Comparison of ENCODE assay signal across 13 cellular contexts in the genomic region with DNA sequence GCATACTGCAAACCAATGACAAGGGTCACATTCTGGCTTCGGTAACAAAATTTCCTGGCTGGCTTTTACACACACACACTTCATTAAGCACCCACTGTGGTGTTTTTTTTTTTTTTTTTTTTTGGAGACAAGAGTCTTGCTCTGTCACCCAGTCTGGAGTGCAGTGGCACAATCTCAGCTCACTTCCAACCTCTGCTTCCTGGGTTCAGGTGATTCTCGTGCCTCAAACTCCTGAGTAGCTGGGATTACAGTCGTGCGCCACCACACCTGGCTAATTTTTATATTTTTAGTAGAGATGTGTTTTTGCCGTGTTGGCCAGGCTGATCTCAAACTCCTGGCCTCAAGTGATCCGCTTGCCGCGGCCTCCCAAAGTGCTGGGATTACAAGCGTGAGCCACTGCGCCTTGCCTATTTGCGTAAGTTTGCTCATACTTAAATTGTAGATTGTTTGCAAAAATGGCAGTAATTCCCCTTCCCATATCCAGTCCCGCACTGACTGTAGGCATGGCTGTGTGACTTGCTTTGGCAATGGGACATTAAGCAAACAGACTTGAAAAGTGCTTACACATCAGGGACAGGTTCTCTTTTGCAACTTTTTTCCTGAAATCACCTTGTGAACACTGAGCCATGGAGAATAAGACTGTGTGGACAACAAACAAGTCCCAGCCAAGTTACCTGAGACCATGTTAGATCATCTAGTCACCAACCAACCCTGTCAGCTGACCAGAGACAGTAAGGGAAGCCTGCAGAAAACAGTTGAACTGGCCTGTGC. TPM values are rescaled to one million over a fixed set of nuclear protein-coding genes. Genes with fewer than 3 reads are reported as not detected.
DNase-seq lines count a peak whose midpoint lies in the region; ATAC-seq, FAIRE-seq and TF ChIP-seq lines count a peak whose summit lies in the region.
"Had no signal": no experiment of that assay in that cellular context is flagged by ENCODE, and none has a peak within 500 bp of the region (broad histone marks: within the 10 kb centered on the region; RNA-seq: fewer than 3 reads in every experiment).

No MANE protein-coding gene starts in this region.

- H3K27ac ChIP-seq in endothelial cell of umbilical vein (ENCODE audit: insufficient read depth, low read depth, low read length) = no peak overlapping the region
- H3K27ac ChIP-seq: parathyroid adenoma had no signal

- no peaks in the 10 kb centered on the region for H3K9me1 ChIP-seq in endothelial cell of umbilical vein (replicated peaks; ENCODE audit: control insufficient read depth, extremely low read depth, insufficient read depth, low read length)

- no peak overlapping the region for H2AFZ ChIP-seq in endothelial cell of umbilical vein (ENCODE audit: low read depth, low read length)
- H2AFZ ChIP-seq: parathyroid adenoma had no signal

- TF ChIP-seq POLR2A in endothelial cell of umbilical vein (IDR thresholded peaks at IDR 0.05; ENCODE audit: low read depth, low read length) = no peak

- H3K36me3 ChIP-seq in endothelial cell of umbilical vein (ENCODE audit: control insufficient read depth in 2 of 2, extremely low read depth in 1 of 2, insufficient read depth in 2 of 2, low read length in 2 of 2) (peaks cover 0 to 2% of the 10 kb centered on the region in 2 experiments), H7 (replicated peaks; ENCODE audit: control insufficient read depth, insufficient read depth, low read length) (no peaks in the 10 kb centered on the region; the same call in 1 of the 2 replicates)

- no peak overlapping the region for H3K4me3 Mint-ChIP-seq in memory B cell

- ATAC-seq in memory B cell (ENCODE audit: low read depth) (no peak), GM19324 (IDR thresholded peaks at IDR 0.05; ENCODE audit: low FRiP score, unreplicated experiment) (no peak), GM18909 (IDR thresholded peaks at IDR 0.05; ENCODE audit: poor library complexity, unreplicated experiment) (no peak)

- POLR2A ChIA-PET in endothelial cell of umbilical vein (lab: Charles Lee) = no interaction called here

- no peaks in the 10 kb centered on the region for H4K20me1 ChIP-seq in endothelial cell of umbilical vein (replicated peaks; ENCODE audit: control insufficient read depth, extremely low read depth, insufficient read depth, low read length)

- DNase-seq in EH (ENCODE audit: low read depth) = peak; percentile 24
- peak; percentile 11 for DNase-seq in M059J (ENCODE audit: low read depth)
- peak; percentile 2 for DNase-seq in endothelial cell of umbilical vein (ENCODE audit: low read depth, low spot score)
- DNase-seq in memory B cell (ENCODE audit: low spot score in 2 of 2) = no peak
- no peak for DNase-seq in H7
- DNase-seq in SW 1271 (lab: John Stamatoyannopoulos, UW) = no peak
- DNase-seq: activated CD4-positive, alpha-beta T cell treated with anti-CD3 and anti-CD28 coated beads, Interleukin-2, amount 50 U/mL, for 1 hour; anterior cingulate cortex; EL; stimulated activated CD4-positive, alpha-beta T cell treated with anti-CD3 and anti-CD28 coated beads, Interleukin-2, amount 100 ng/mL, for 48 hours had no signal

- H3K4me3 ChIP-seq in endothelial cell of umbilical vein (replicated peaks in 1 of 3; ENCODE audit: insufficient read depth in 1 of 3, low read depth in 1 of 3, low read length in 3 of 3) (no peak overlapping the region), H7 (ENCODE audit: insufficient read depth, low read depth, low read length) (no peak overlapping the region)

- peaks cover 14% of the 10 kb centered on the region for H3K36me3 Mint-ChIP-seq in memory B cell

- no peaks in the 10 kb centered on the region for H3K79me2 ChIP-seq in endothelial cell of umbilical vein (ENCODE audit: control insufficient read depth, insufficient read depth, low read length)
- H3K79me2 ChIP-seq: parathyroid adenoma had no signal

- CTCF ChIA-PET in endothelial cell of umbilical vein (lab: Charles Lee) = interaction anchor here (0.6 to 1.4 kb wide), 2 partner anchors 10 to 168 kb away, joined by 3 read pairs; no protein-coding TSS in a partner anchor

- H3K27me3 Mint-ChIP-seq in memory B cell = no peaks in the 10 kb centered on the region

- peak overlapping the region; percentile 43 for H3K27ac Mint-ChIP-seq in memory B cell

- no peak for FAIRE-seq in endothelial cell of umbilical vein (lab: Jason Lieb, UNC)

- H3K27me3 ChIP-seq in endothelial cell of umbilical vein (ENCODE audit: control insufficient read depth in 2 of 2, insufficient read depth in 2 of 2, low read length in 2 of 2) (no peaks in the 10 kb centered on the region), H7 (ENCODE audit: control insufficient read depth, insufficient read depth, low read length) (no peaks in the 10 kb centered on the region)

- peaks cover 7% of the 10 kb centered on the region for H3K4me1 ChIP-seq in endothelial cell of umbilical vein (ENCODE audit: control insufficient read depth, extremely low read depth, insufficient read depth, low read length)
- H3K4me1 ChIP-seq: parathyroid adenoma had no signal

- H3K9ac ChIP-seq in endothelial cell of umbilical vein (replicated peaks; ENCODE audit: extremely low read depth, insufficient read depth, low read length) = no peak overlapping the region
- H3K9ac ChIP-seq: parathyroid adenoma had no signal

- dilution Hi-C loops in endothelial cell of umbilical vein (cut with MboI; ENCODE audit: extremely low pct_ligation_motif_present, low sequenced_read_pairs) = no loop called here

- no peak for TF ChIP-seq CTCF in endothelial cell of umbilical vein (IDR thresholded peaks at IDR 0.05; ENCODE audit: extremely low read depth in 1 of 2, insufficient read depth in 1 of 2, low read depth in 1 of 2, low read length in 2 of 2)

- H3K9me3 ChIP-seq in endothelial cell of umbilical vein (replicated peaks; ENCODE audit: control insufficient read depth, insufficient read depth, low read length) = no peaks in the 10 kb centered on the region

- H3K4me1 Mint-ChIP-seq in memory B cell = no peaks in the 10 kb centered on the region

- no peaks in the 10 kb centered on the region for H3K9me3 Mint-ChIP-seq in memory B cell

- no peak overlapping the region for H3K4me2 ChIP-seq in endothelial cell of umbilical vein (ENCODE audit: insufficient read depth, low read length)

- no TSS peak for BruUV-seq in endothelial cell of umbilical vein (replicated peaks; lab: Mats Ljungman, UMichigan)

- intact Hi-C loops in endothelial cell of umbilical vein (cut with micrococcal nuclease) = no loop called here

TF ChIP-seq in endothelial cell of umbilical vein, 7 proteins besides CTCF, POLR2A, EP300 and RAD21:
- TF ChIP-seq MYC (IDR thresholded peaks at IDR 0.05; ENCODE audit: low read depth, low read length) = no peak
- TF ChIP-seq, protein P1, sequence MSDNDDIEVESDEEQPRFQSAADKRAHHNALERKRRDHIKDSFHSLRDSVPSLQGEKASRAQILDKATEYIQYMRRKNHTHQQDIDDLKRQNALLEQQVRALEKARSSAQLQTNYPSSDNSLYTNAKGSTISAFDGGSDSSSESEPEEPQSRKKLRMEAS (IDR thresholded peaks at IDR 0.05; ENCODE audit: insufficient read depth, insufficient read length) = no peak
- TF ChIP-seq EZH2 (IDR thresholded peaks at IDR 0.05; ENCODE audit: borderline replicate concordance, low read depth, low read length, severe bottlenecking) = no peak
- TF ChIP-seq JUN (IDR thresholded peaks at IDR 0.05; ENCODE audit: borderline replicate concordance, insufficient read depth, insufficient read length, low read depth) = no peak
- TF ChIP-seq FOS (IDR thresholded peaks at IDR 0.05; ENCODE audit: borderline replicate concordance, insufficient read depth, low read length) = no peak
- no peak for TF ChIP-seq POLR2AphosphoS5 (IDR thresholded peaks at IDR 0.05; ENCODE audit: insufficient read depth, low read depth, low read length)
- no peak for TF ChIP-seq GATA2 (IDR thresholded peaks at IDR 0.05; ENCODE audit: insufficient read depth, insufficient read length, low read depth, low read length)

RNA-seq across cellular contexts. Expression of a gene that starts 42.1 kb away (rescaled TPM):
- 70.8 and 91.9 TPM in 2 replicates for total RNA-seq in M059J (2014; rRNA removed; shearing (Covaris generic))
- total RNA-seq in endothelial cell of umbilical vein = 66.2 and 75.5 TPM in 2 replicates
- 103 and 159 TPM in 2 replicates for polyA plus RNA-seq in endothelial cell of umbilical vein
- 82.2 and 109 TPM in 2 replicates for polyA plus RNA-seq in endothelial cell of umbilical vein (2011; cell fraction: cytosol; rRNA removed)
- 37.4 and 41.7 TPM in 2 replicates for polyA plus RNA-seq in endothelial cell of umbilical vein (2011; cell fraction: nucleus; rRNA removed)
- polyA plus RNA-seq in endothelial cell of umbilical vein (2012) = 75.6 and 95.5 TPM in 2 replicates
- polyA minus RNA-seq in endothelial cell of umbilical vein = 27.3 and 32.4 TPM in 2 replicates
- polyA minus RNA-seq in endothelial cell of umbilical vein (2011; cell fraction: cytosol; rRNA and poly(A)+ RNA removed) = 29.7 TPM
- polyA minus RNA-seq in endothelial cell of umbilical vein (2011; cell fraction: nucleus; rRNA and poly(A)+ RNA removed) = 7.5 and 9.3 TPM in 2 replicates
- 70.2 and 85.5 TPM in 2 replicates for total RNA-seq in H7 (2014; rRNA removed; shearing (Covaris generic))

RNA-seq across cellular contexts. Expression of a gene that starts 59.1 kb away (rescaled TPM):
- 23.0 and 32.2 TPM in 2 replicates for total RNA-seq in M059J (2014; rRNA removed; shearing (Covaris generic))
- total RNA-seq in endothelial cell of umbilical vein = 56.2 and 60.4 TPM in 2 replicates
- polyA plus RNA-seq in endothelial cell of umbilical vein = 15.9 and 19.6 TPM in 2 replicates
- polyA plus RNA-seq in endothelial cell of umbilical vein (2011; cell fraction: cytosol; rRNA removed) = 27.5 and 27.7 TPM in 2 replicates
- 25.0 and 29.1 TPM in 2 replicates for polyA plus RNA-seq in endothelial cell of umbilical vein (2011; cell fraction: nucleus; rRNA removed)
- 45.4 and 66.0 TPM in 2 replicates for polyA plus RNA-seq in endothelial cell of umbilical vein (2012)
- 39.9 and 46.6 TPM in 2 replicates for polyA minus RNA-seq in endothelial cell of umbilical vein
- 16.3 TPM for polyA minus RNA-seq in endothelial cell of umbilical vein (2011; cell fraction: cytosol; rRNA and poly(A)+ RNA removed)
- polyA minus RNA-seq in endothelial cell of umbilical vein (2011; cell fraction: nucleus; rRNA and poly(A)+ RNA removed) = 19.8 and 30.6 TPM in 2 replicates
- total RNA-seq in H7 (2014; rRNA removed; shearing (Covaris generic)) = 25.5 and 28.4 TPM in 2 replicates

Comparison
In these comparisons a context has a peak if more than half of its experiments do, and no peak if none do; other contexts are left out.
1. DNase-seq: peak in EH (single experiment), M059J (single experiment) and endothelial cell of umbilical vein (single experiment); none in memory B cell (0 of 2), H7 (single experiment) and SW 1271 (0 of 2).